Comparison of ENCODE assay signal across 8 cellular contexts in the genomic region with DNA sequence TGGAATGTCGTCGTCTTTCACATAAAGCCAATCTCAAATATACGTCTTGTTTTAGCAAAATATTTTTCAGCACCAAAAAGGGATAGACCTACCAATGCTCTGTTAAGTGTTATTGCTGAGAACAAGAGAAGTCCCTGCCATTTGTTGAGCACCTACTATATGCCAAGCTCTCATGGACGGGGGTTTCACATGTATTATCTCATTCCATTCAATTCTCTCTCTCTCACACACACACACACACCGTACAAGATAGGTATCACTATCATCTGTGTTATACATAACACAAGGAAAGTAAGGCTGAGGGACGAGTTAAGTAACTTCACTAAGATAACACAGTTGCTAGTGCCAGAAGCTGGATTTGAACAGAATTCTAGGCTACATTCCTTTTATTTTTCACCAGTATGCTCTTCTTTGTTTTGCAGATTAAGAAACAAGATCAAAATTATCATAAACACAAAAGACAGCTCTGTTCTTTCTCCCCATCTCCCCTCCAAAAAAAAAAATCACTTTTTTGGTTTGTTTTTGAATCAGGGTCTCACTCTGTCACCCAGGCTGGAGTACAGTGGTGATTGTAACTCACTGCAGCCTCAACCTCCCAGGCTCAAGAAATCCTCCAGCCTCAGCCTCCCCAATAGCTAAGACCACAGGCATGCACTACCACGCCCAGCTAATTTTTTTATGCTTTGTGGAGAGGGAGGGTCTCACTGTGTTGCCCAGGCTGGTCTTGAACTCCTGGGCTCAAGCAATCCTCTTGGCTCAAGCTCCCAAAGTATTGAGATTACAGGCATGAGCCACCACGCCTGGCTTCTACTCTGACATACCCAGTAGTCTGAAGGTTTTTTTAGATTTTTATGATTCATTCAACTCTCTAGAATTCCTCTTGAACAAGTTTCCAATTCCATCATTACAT. TPM values are rescaled to one million over a fixed set of nuclear protein-coding genes. Genes with fewer than 3 reads are reported as not detected.
DNase-seq lines count a peak whose midpoint lies in the region; ATAC-seq and TF ChIP-seq lines count a peak whose summit lies in the region.

No MANE protein-coding gene starts in this region.

- H2AFZ ChIP-seq in DND-41 (ENCODE audit: low read depth, low read length) = peak overlapping the region; percentile 81; the same call in 1 of the 2 replicates
- no peak overlapping the region for H2AFZ ChIP-seq in trophoblast cell (ENCODE audit: insufficient read depth, low read length, poor library complexity)

- H3K4me1 ChIP-seq in DND-41 (ENCODE audit: insufficient read depth, low read length) (peaks cover 34% of the 10 kb centered on the region), Panc1 (ENCODE audit: control insufficient read depth, insufficient read depth, low read length) (peaks cover 3% of the 10 kb centered on the region; the same call in 1 of the 2 replicates), trophoblast cell (ENCODE audit: control insufficient read depth in 1 of 2, insufficient read depth in 2 of 2, low read length in 2 of 2) (peaks cover 3% of the 10 kb centered on the region in 2 experiments)

- H3K9me3 ChIP-seq in DND-41 (ENCODE audit: insufficient read depth, low read length, severe bottlenecking) (no peaks in the 10 kb centered on the region), Panc1 (ENCODE audit: control insufficient read depth, insufficient read depth, low read depth, low read length) (no peaks in the 10 kb centered on the region), trophoblast cell (ENCODE audit: insufficient read depth, low read depth, low read length) (no peaks in the 10 kb centered on the region)

- H3K9ac ChIP-seq in DND-41 (ENCODE audit: low read depth, low read length) = peak overlapping the region; percentile 59; the same call in 1 of the 2 replicates
- no peak overlapping the region for H3K9ac ChIP-seq in trophoblast cell (ENCODE audit: low read length)

- WGBS in trophoblast cell (ENCODE audit: extremely low coverage, insufficient coverage, insufficient read length) = no CpG with 5 or more reads among the region's 8 CpGs

- H3K79me2 ChIP-seq in DND-41 (ENCODE audit: insufficient read depth, low read length) = no peaks in the 10 kb centered on the region
- peaks cover 4% of the 10 kb centered on the region for H3K79me2 ChIP-seq in trophoblast cell (ENCODE audit: control insufficient read depth, insufficient read depth, low read length, poor library complexity)

- POLR2A ChIA-PET in Panc1 (lab: Charles Lee) = no interaction called here

- H3K4me1 Mint-ChIP-seq in endothelial cell (ENCODE audit: unreplicated experiment) = peaks cover 54% of the 10 kb centered on the region

- H3K18ac ChIP-seq in trophoblast cell (ENCODE audit: low read length) = no peak overlapping the region

- H3K27me3 Mint-ChIP-seq in endothelial cell (ENCODE audit: unreplicated experiment) = peaks cover 2% of the 10 kb centered on the region

- DNase-seq in DND-41 = no peak
- DNase-seq in Panc1 (ENCODE audit: low read depth, low spot score) = no peak
- no peak for DNase-seq in endothelial cell (ENCODE audit: low spot score)
- no peak for DNase-seq in trophoblast cell
- no peak for DNase-seq in COLO668 (lab: John Stamatoyannopoulos, UW; ENCODE audit: unreplicated experiment)

- no peak overlapping the region for H3K23ac ChIP-seq in trophoblast cell (ENCODE audit: low read length)

- no peak overlapping the region for H2BK5ac ChIP-seq in trophoblast cell (ENCODE audit: low read depth, low read length, poor library complexity)

- H3K27me3 ChIP-seq in DND-41 (ENCODE audit: insufficient read depth, low read length, poor library complexity) (no peaks in the 10 kb centered on the region), Panc1 (ENCODE audit: control insufficient read depth, insufficient read depth, low read length) (no peaks in the 10 kb centered on the region), trophoblast cell (ENCODE audit: insufficient read depth, low read length) (no peaks in the 10 kb centered on the region)

- in situ Hi-C loops in Panc1 (cut with HindIII; ENCODE audit: low pct_unique_long_range_greater_than_20kb, low sequenced_read_pairs) = no loop called here

- H3K36me3 ChIP-seq in DND-41 (ENCODE audit: insufficient read depth, low read length) (no peaks in the 10 kb centered on the region), Panc1 (ENCODE audit: control insufficient read depth, insufficient read depth, low read length) (no peaks in the 10 kb centered on the region; the same call in 1 of the 2 replicates), trophoblast cell (ENCODE audit: control insufficient read depth in 1 of 2, insufficient read depth in 2 of 2, low read length in 2 of 2) (no peaks in the 10 kb centered on the region)

- no peak overlapping the region for H2BK12ac ChIP-seq in trophoblast cell (ENCODE audit: low read length)

- peak overlapping the region; percentile 97 for H3K27ac Mint-ChIP-seq in endothelial cell (ENCODE audit: unreplicated experiment)

- H3K4me2 ChIP-seq in DND-41 (ENCODE audit: insufficient read depth, low read length) = peak overlapping the region; percentile 70
- peak overlapping the region; percentile 73 for H3K4me2 ChIP-seq in trophoblast cell (ENCODE audit: low read length)

- BruUV-seq in Panc1 (replicated peaks; lab: Mats Ljungman, UMichigan) = no TSS peak

- ATAC-seq in DND-41 (ENCODE audit: insufficient read depth, low read depth) = no peak
- ATAC-seq in Panc1 = no peak
- ATAC-seq in HG02642 (IDR thresholded peaks at IDR 0.05; ENCODE audit: poor library complexity, unreplicated experiment) = no peak
- ATAC-seq in HG03280 (IDR thresholded peaks at IDR 0.05; ENCODE audit: unreplicated experiment) = no peak
- no peak for ATAC-seq in HG03354 (IDR thresholded peaks at IDR 0.05; ENCODE audit: poor library complexity, severe bottlenecking, unreplicated experiment)

- no peaks in the 10 kb centered on the region for H4K20me1 ChIP-seq in DND-41 (ENCODE audit: insufficient read depth, low read length)

- H2AK5ac ChIP-seq in trophoblast cell (ENCODE audit: low read length) = no peak overlapping the region

- intact Hi-C loops in Panc1 (cut with micrococcal nuclease; ENCODE audit: unreplicated experiment) = no loop called here

- H3K9me3 Mint-ChIP-seq in endothelial cell (ENCODE audit: unreplicated experiment) = no peaks in the 10 kb centered on the region

- no peak overlapping the region for H2BK120ac ChIP-seq in trophoblast cell (ENCODE audit: insufficient read depth, low read length, poor library complexity)

- H3K14ac ChIP-seq in trophoblast cell (ENCODE audit: low read length) = no peak overlapping the region

- H4K91ac ChIP-seq in trophoblast cell (ENCODE audit: low read depth, low read length) = no peak overlapping the region

- peak overlapping the region; percentile 100 for H3K4me3 Mint-ChIP-seq in endothelial cell (ENCODE audit: unreplicated experiment)

- H3K27ac ChIP-seq in DND-41 (ENCODE audit: low read length) (no peak overlapping the region; the same call in 1 of the 2 replicates), Panc1 (ENCODE audit: low read length) (peak overlapping the region; percentile 82), trophoblast cell (ENCODE audit: low read depth, low read length) (no peak overlapping the region)

- peaks cover 19% of the 10 kb centered on the region for H3K36me3 Mint-ChIP-seq in endothelial cell (ENCODE audit: low read depth, unreplicated experiment)

- no peak overlapping the region for H4K12ac ChIP-seq in trophoblast cell (ENCODE audit: low read depth, low read length)

- H3K79me1 ChIP-seq in trophoblast cell (ENCODE audit: low read length) = peaks cover 2% of the 10 kb centered on the region

- CTCF ChIA-PET in Panc1 (lab: Charles Lee) = no interaction called here

- no peak overlapping the region for H4K8ac ChIP-seq in trophoblast cell (ENCODE audit: low read depth, low read length)

- H3K4ac ChIP-seq in trophoblast cell (ENCODE audit: low read depth, low read length) = no peak overlapping the region

- H3K4me3 ChIP-seq in DND-41 (ENCODE audit: low read depth in 1 of 2, low read length in 2 of 2) = peak overlapping the region in 1 of 2 experiments; percentile 65; a peak in 1 of 4 replicates
- H3K4me3 ChIP-seq in Panc1 (ENCODE audit: low read depth in 2 of 2, low read length in 2 of 2) = peak overlapping the region; percentile 63 to 72
- H3K4me3 ChIP-seq in trophoblast cell (ENCODE audit: low read depth, low read length) = no peak overlapping the region

- TF ChIP-seq CTCF in DND-41 (IDR thresholded peaks at IDR 0.05; ENCODE audit: borderline replicate concordance, extremely low read depth, low read length, poor library complexity, severe bottlenecking) = no peak
- TF ChIP-seq CTCF in Panc1 (IDR thresholded peaks at IDR 0.05) = no peak
- no peak for TF ChIP-seq CTCF in endothelial cell (IDR thresholded peaks at IDR 0.05; ENCODE audit: unreplicated experiment)

RNA-seq across cellular contexts. Expression of a gene that starts 1.0 kb away (rescaled TPM):
- total RNA-seq in Panc1 (2021; ENCODE audit: unreplicated experiment) (11.6 TPM), endothelial cell (ENCODE audit: unreplicated experiment) (102 TPM)
- 1.6 TPM for polyA plus RNA-seq in Panc1 (2012; ENCODE audit: insufficient read length)
- polyA plus RNA-seq in trophoblast cell (2013) = 37.1 and 39.9 TPM in 2 replicates
